ENCODE assay signal across 1 cellular context in genomic region chr10:110225756-110226554, GRCh38.
TF ChIP-seq lines count a peak whose summit lies in the region.

No MANE protein-coding gene starts in this region.

TF ChIP-seq in SK-N-SH, 30 proteins besides CTCF, POLR2A, EP300 and RAD21 (continued from another document):
- TF ChIP-seq RXRA (IDR thresholded peaks at IDR 0.05; ENCODE audit: borderline replicate concordance, low read depth) (no peak), MEF2A (IDR thresholded peaks at IDR 0.05; ENCODE audit: borderline replicate concordance, low read depth) (no peak), USF2 (IDR thresholded peaks at IDR 0.05; ENCODE audit: borderline replicate concordance, low read depth, low read length) (no peak), GATA2 (CRISPR knock-in tag; IDR thresholded peaks at IDR 0.05) (no peak), GABPA (IDR thresholded peaks at IDR 0.05; ENCODE audit: low read depth) (peak; percentile 57; the same call in 1 of the 2 replicates), FOSL2 (IDR thresholded peaks at IDR 0.05; ENCODE audit: borderline replicate concordance, low read depth) (no peak), RCOR1 (IDR thresholded peaks at IDR 0.05; ENCODE audit: low read length) (no peak), RFX5 (IDR thresholded peaks at IDR 0.05; ENCODE audit: low read length) (peak; percentile 75; the same call in 1 of the 2 replicates), POLR2AphosphoS5 (IDR thresholded peaks at IDR 0.05; ENCODE audit: low read depth, low read length) (no peak), PBX3 (IDR thresholded peaks at IDR 0.05) (no peak), NFIC (IDR thresholded peaks at IDR 0.05; ENCODE audit: borderline replicate concordance) (no peak), MAX (IDR thresholded peaks at IDR 0.05; ENCODE audit: low read depth) (peak; percentile 46), NRF1 (IDR thresholded peaks at IDR 0.05; ENCODE audit: low read depth, low read length) (peak; percentile 73), JUND (IDR thresholded peaks at IDR 0.05) (no peak), TCF12 (IDR thresholded peaks at IDR 0.05) (no peak), ELF1 (IDR thresholded peaks at IDR 0.05) (peak; percentile 65), CHD2 (IDR thresholded peaks at IDR 0.05; ENCODE audit: low read length, partially characterized antibody) (peak; percentile 88), IRF3 (IDR thresholded peaks at IDR 0.05; ENCODE audit: low read depth, low read length) (no peak), FOXJ3 (CRISPR knock-in tag; IDR thresholded peaks at IDR 0.05) (no peak)
